26 cellular contexts compared by ENCODE assay signal in genomic region chr7:134378562-134378961, GRCh38.
DNase-seq lines count a peak whose midpoint lies in the region; ATAC-seq and TF ChIP-seq lines count a peak whose summit lies in the region.
"Had no signal": no experiment of that assay in that cellular context is flagged by ENCODE, and none has a peak within 500 bp of the region (broad histone marks: within the 10 kb centered on the region; RNA-seq: fewer than 3 reads in every experiment).

No MANE protein-coding gene starts in this region.

- intact Hi-C loops in HCT116 (cut with micrococcal nuclease): no loop called here
- intact Hi-C loops in activated CD4-positive, alpha-beta memory T cell treated with anti-CD3 and anti-CD28 coated beads for 36 hours (cut with micrococcal nuclease): no loop called here

- RAD21 ChIA-PET in HCT116 (lab: Charles Lee; ENCODE audit: low non-redundant PET in 1 of 2, low total read pairs in 2 of 2, uncharacterized antibody in 2 of 2, unreplicated experiment in 2 of 2): no interaction called here

- TF ChIP-seq CTCF in HCT116 (IDR thresholded peaks at IDR 0.05 in 2 of 3, conservative IDR thresholded peaks at IDR 0.05 in 1 of 3; ENCODE audit: borderline replicate concordance in 1 of 3, insufficient read depth in 1 of 3, low read depth in 2 of 3, low read length in 2 of 3) (0 out of 6 replicates have a peak, but pooled peaks of 1 of the 3 experiments have one; percentile 8), MM.1S (IDR thresholded peaks at IDR 0.05; ENCODE audit: low read length) (no peak), osteoblast (IDR thresholded peaks at IDR 0.05; ENCODE audit: extremely low read depth, low read depth, low read length) (no peak), GM13977 (IDR thresholded peaks at IDR 0.05; ENCODE audit: extremely low read depth, insufficient read depth, missing control alignments) (no peak)

- H3K4me1 ChIP-seq in HCT116 (ENCODE audit: control insufficient read depth in 1 of 2, insufficient read depth in 2 of 2, low read length in 2 of 2): no peaks in the 10 kb centered on the region
- H3K4me1 ChIP-seq in MM.1S (ENCODE audit: low read length): no peaks in the 10 kb centered on the region
- H3K4me1 ChIP-seq in SJCRH30: no peaks in the 10 kb centered on the region
- no peaks in the 10 kb centered on the region for H3K4me1 ChIP-seq in osteoblast (ENCODE audit: insufficient read depth, low read length)
- H3K4me1 ChIP-seq: Peyer's patch had no signal

- no peak overlapping the region for H3K4me3 ChIP-seq in HCT116 (replicated peaks in 1 of 2; ENCODE audit: low read depth in 1 of 2, low read length in 2 of 2)
- no peak overlapping the region for H3K4me3 ChIP-seq in MM.1S (ENCODE audit: low read length)
- no peak overlapping the region for H3K4me3 ChIP-seq in SJCRH30
- H3K4me3 ChIP-seq in osteoblast (ENCODE audit: insufficient read depth, low read length): no peak overlapping the region
- H3K4me3 ChIP-seq: Peyer's patch had no signal

- H3K36me3 ChIP-seq in HCT116 (ENCODE audit: control insufficient read depth in 1 of 2, insufficient read depth in 2 of 2, low read length in 2 of 2) (no peaks in the 10 kb centered on the region), MM.1S (replicated peaks; ENCODE audit: insufficient read depth, low read length) (no peaks in the 10 kb centered on the region), SJCRH30 (no peaks in the 10 kb centered on the region), osteoblast (ENCODE audit: insufficient read depth, low read length) (no peaks in the 10 kb centered on the region)
- H3K36me3 ChIP-seq: Peyer's patch had no signal

- no TSS peak for BruUV-seq in HCT116 (replicated peaks; lab: Mats Ljungman, UMichigan)

- CTCF ChIA-PET in HCT116 (lab: Charles Lee): no interaction called here
- CTCF ChIA-PET in activated CD4-positive, alpha-beta memory T cell treated with anti-CD3 and anti-CD28 coated beads for 36 hours (lab: Charles Lee): no interaction called here

- no peaks in the 10 kb centered on the region for H3K4me1 Mint-ChIP-seq in activated CD4-positive, alpha-beta memory T cell treated with anti-CD3 and anti-CD28 coated beads for 36 hours (ENCODE audit: low read depth)
- H3K4me1 Mint-ChIP-seq: CD14-positive monocyte, T-cell had no signal

- H3K9ac ChIP-seq in HCT116 (ENCODE audit: low read length): no peak overlapping the region
- no peak overlapping the region for H3K9ac ChIP-seq in MM.1S (ENCODE audit: low read length)
- H3K9ac ChIP-seq: KMS-11 had no signal

- H3K27me3 ChIP-seq in HCT116 (ENCODE audit: insufficient read depth, low read length) (no peaks in the 10 kb centered on the region), MM.1S (replicated peaks; ENCODE audit: insufficient read depth, low read length) (no peaks in the 10 kb centered on the region), SJCRH30 (no peaks in the 10 kb centered on the region), osteoblast (ENCODE audit: insufficient read depth, low read length) (peaks cover 4% of the 10 kb centered on the region)
- H3K27me3 ChIP-seq: Peyer's patch had no signal

- no peaks in the 10 kb centered on the region for H3F3A ChIP-seq in MM.1S (ENCODE audit: insufficient read depth, low read length)

- ATAC-seq in HCT116: peak; percentile 30; the same call in 1 of the 2 replicates
- no peak for ATAC-seq in left lobe of liver
- ATAC-seq: T-cell had no signal

- H4K20me1 ChIP-seq in HCT116 (ENCODE audit: insufficient read depth): no peaks in the 10 kb centered on the region
- H4K20me1 ChIP-seq in MM.1S (ENCODE audit: insufficient read depth, low read length): no peaks in the 10 kb centered on the region
- H4K20me1 ChIP-seq in osteoblast (ENCODE audit: insufficient read depth, low read length): no peaks in the 10 kb centered on the region

- no peak overlapping the region for H2AFZ ChIP-seq in HCT116 (ENCODE audit: low read depth, low read length, poor library complexity, severe bottlenecking)
- no peak overlapping the region; the same call in 1 of the 2 replicates for H2AFZ ChIP-seq in MM.1S (ENCODE audit: low read length)
- no peak overlapping the region for H2AFZ ChIP-seq in osteoblast (ENCODE audit: low read length)

- H3K79me2 ChIP-seq in HCT116 (ENCODE audit: insufficient read depth, low read length) (no peaks in the 10 kb centered on the region), MM.1S (ENCODE audit: low read length) (no peaks in the 10 kb centered on the region), osteoblast (ENCODE audit: insufficient read depth, low read length) (no peaks in the 10 kb centered on the region)

- H3K9me2 ChIP-seq in HCT116 (ENCODE audit: insufficient read depth): no peaks in the 10 kb centered on the region
- no peaks in the 10 kb centered on the region for H3K9me2 ChIP-seq in MM.1S (replicated peaks; ENCODE audit: insufficient read depth, low read length)

- POLR2A ChIA-PET in HCT116 (lab: Charles Lee): no interaction called here
- POLR2A ChIA-PET in activated CD4-positive, alpha-beta memory T cell treated with anti-CD3 and anti-CD28 coated beads for 36 hours (lab: Charles Lee): no interaction called here

- TF ChIP-seq RAD21 in HCT116 (IDR thresholded peaks at IDR 0.05; ENCODE audit: low read depth): no peak

- H3K4me3 Mint-ChIP-seq in activated CD4-positive, alpha-beta memory T cell treated with anti-CD3 and anti-CD28 coated beads for 36 hours: no peak overlapping the region
- H3K4me3 Mint-ChIP-seq: B cell, CD14-positive monocyte, T-cell had no signal

- no peaks in the 10 kb centered on the region for H3K9me3 ChIP-seq in HCT116 (ENCODE audit: control insufficient read depth in 1 of 2, insufficient read depth in 1 of 2, low read depth in 1 of 2, low read length in 2 of 2)
- H3K9me3 ChIP-seq in MM.1S (replicated peaks; ENCODE audit: insufficient read depth, low read length): no peaks in the 10 kb centered on the region
- no peaks in the 10 kb centered on the region for H3K9me3 ChIP-seq in SJCRH30 (replicated peaks)
- H3K9me3 ChIP-seq in osteoblast (ENCODE audit: low read depth, low read length): no peaks in the 10 kb centered on the region
- H3K9me3 ChIP-seq: Peyer's patch had no signal

- peaks cover 3% of the 10 kb centered on the region for H3K27me3 Mint-ChIP-seq in activated CD4-positive, alpha-beta memory T cell treated with anti-CD3 and anti-CD28 coated beads for 36 hours

- H3K27ac ChIP-seq in HCT116 (ENCODE audit: low read depth, low read length) (no peak overlapping the region), MM.1S (ENCODE audit: low read length) (no peak overlapping the region), SJCRH30 (no peak overlapping the region), osteoblast (ENCODE audit: low read depth, low read length) (no peak overlapping the region)
- H3K27ac ChIP-seq: KMS-11, Peyer's patch had no signal

- H3K4me2 ChIP-seq in HCT116 (ENCODE audit: low read length) (no peak overlapping the region), MM.1S (ENCODE audit: low read depth, low read length) (peak overlapping the region; percentile 5; the same call in 1 of the 2 replicates), osteoblast (ENCODE audit: insufficient read depth, low read length) (peak overlapping the region; percentile 2)
- H3K4me2 ChIP-seq: KMS-11 had no signal

- TF ChIP-seq POLR2A in HCT116 (IDR thresholded peaks at IDR 0.05; ENCODE audit: borderline replicate concordance, extremely low read depth, insufficient read depth, insufficient read length): no peak

- DNase-seq in HCT116 (ENCODE audit: low read depth, low spot score) (no peak), MM.1S (no peak), SJCRH30 (peak; percentile 13 to 19), osteoblast (ENCODE audit: insufficient read length, low spot score, missing footprints) (no peak), GM13977 (ENCODE audit: low spot score) (no peak), GM19238 (ENCODE audit: insufficient read length, low spot score) (no peak), left lobe of liver (ENCODE audit: low spot score) (no peak)
- no peak for DNase-seq in activated CD4-positive, alpha-beta memory T cell treated with anti-CD3 and anti-CD28 coated beads for 36 hours
- DNase-seq: CD8-positive, alpha-beta memory T cell; DMS 273 treated with DMSO at 0.1 percent for 48 hours; DMS79; EL; GDM1; IMR-90; NCI-H1105; NCI-H1436 treated with DMSO at 0.1 percent for 48 hours; NCI-H1930; NCI-H2107; NCI-H446 treated with DMSO at 0.1 percent for 48 hours; NCI-H69; OCI-M1; Peyer's patch; T-cell had no signal

- H3K9me3 Mint-ChIP-seq in activated CD4-positive, alpha-beta memory T cell treated with anti-CD3 and anti-CD28 coated beads for 36 hours: no peaks in the 10 kb centered on the region

- no peaks in the 10 kb centered on the region for H3K36me3 Mint-ChIP-seq in activated CD4-positive, alpha-beta memory T cell treated with anti-CD3 and anti-CD28 coated beads for 36 hours
- H3K36me3 Mint-ChIP-seq: CD14-positive monocyte; CD8-positive, alpha-beta memory T cell; T-cell had no signal

- H3K27ac Mint-ChIP-seq in activated CD4-positive, alpha-beta memory T cell treated with anti-CD3 and anti-CD28 coated beads for 36 hours: no peak overlapping the region
- H3K27ac Mint-ChIP-seq: B cell, CD14-positive monocyte, T-cell had no signal

- in situ Hi-C loops in GM13977 (cut with MboI; ENCODE audit: low pct_unique_long_range_greater_than_20kb, low sequenced_read_pairs, unreplicated experiment): no loop called here

TF ChIP-seq in HCT116, 20 proteins besides CTCF, POLR2A, EP300 and RAD21 (continues in another document):
- TF ChIP-seq ELF1 (IDR thresholded peaks at IDR 0.05; ENCODE audit: borderline replicate concordance, low read depth): no peak
- TF ChIP-seq EZH2 (IDR thresholded peaks at IDR 0.05): no peak
- TF ChIP-seq, protein P1, sequence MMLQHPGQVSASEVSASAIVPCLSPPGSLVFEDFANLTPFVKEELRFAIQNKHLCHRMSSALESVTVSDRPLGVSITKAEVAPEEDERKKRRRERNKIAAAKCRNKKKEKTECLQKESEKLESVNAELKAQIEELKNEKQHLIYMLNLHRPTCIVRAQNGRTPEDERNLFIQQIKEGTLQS (IDR thresholded peaks at IDR 0.05): no peak
- no peak for TF ChIP-seq CBX3 (IDR thresholded peaks at IDR 0.05; ENCODE audit: low read depth)
- no peak for TF ChIP-seq POLR2AphosphoS5 (IDR thresholded peaks at IDR 0.05; ENCODE audit: low read depth, low read length)
- TF ChIP-seq TCF7L2 (IDR thresholded peaks at IDR 0.05; ENCODE audit: borderline replicate concordance, extremely low read depth, insufficient read depth, insufficient read length): no peak
- no peak for TF ChIP-seq SRF (IDR thresholded peaks at IDR 0.05; ENCODE audit: low read depth)
- TF ChIP-seq SIN3A (IDR thresholded peaks at IDR 0.05; ENCODE audit: low read depth): no peak

Comparison
In these comparisons a context has a peak if more than half of its experiments do, and no peak if none do; other contexts are left out.
1. DNase-seq: peak in SJCRH30 (2 of 2); none in HCT116 (single experiment), MM.1S (single experiment), osteoblast (single experiment), activated CD4-positive, alpha-beta memory T cell treated with anti-CD3 and anti-CD28 coated beads for 36 hours (single experiment), GM13977 (single experiment), GM19238 (single experiment) and left lobe of liver (single experiment).